ENCODE assay signal across 1 cellular context in genomic region chr9:93205045-93205768, GRCh38.
TF ChIP-seq lines count a peak whose summit lies in the region.

No MANE protein-coding gene starts in this region.

TF ChIP-seq in IMR-90, 13 proteins besides CTCF, POLR2A, EP300 and RAD21 (continued from another document):
- TF ChIP-seq ELK1 (IDR thresholded peaks at IDR 0.05; ENCODE audit: borderline replicate concordance, low read depth, low read length) = no peak
